12 cellular contexts compared by ENCODE assay signal in the genomic region with DNA sequence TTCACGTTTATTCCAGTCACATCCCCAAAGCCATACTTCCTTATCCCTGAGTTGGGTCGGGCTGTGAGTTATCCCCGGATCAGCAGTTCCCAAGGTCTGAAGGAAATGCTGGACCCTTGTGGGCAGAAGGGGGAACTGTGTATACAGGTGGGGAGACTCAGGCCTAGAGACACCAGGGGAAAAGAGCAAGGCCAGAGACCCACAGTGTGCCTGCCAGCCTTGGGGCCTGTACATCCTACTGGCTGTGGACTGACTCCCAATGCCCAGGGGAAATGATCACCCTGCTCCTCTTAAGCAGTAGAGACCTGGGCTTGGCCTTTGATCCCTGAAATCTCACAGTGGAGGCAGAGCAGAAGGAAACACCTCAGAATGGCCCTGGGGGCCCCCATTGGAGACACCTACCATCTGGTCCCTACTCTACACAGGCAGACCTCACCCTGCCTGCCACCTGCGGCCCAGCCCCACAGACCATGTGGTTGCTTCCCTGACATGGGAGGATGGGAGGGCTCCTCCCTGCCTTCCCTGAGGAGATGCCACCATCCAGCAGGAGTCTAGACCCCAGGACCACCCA. TPM values are rescaled to one million over a fixed set of nuclear protein-coding genes. Genes with fewer than 3 reads are reported as not detected.
A peak's percentile ranks its signal among the peaks of the same experiment; 100 is the strongest.
DNase-seq lines count a peak whose midpoint lies in the region; ATAC-seq, FAIRE-seq and TF ChIP-seq lines count a peak whose summit lies in the region.
"Had no signal": no experiment of that assay in that cellular context is flagged by ENCODE, and none has a peak within 500 bp of the region (broad histone marks: within the 10 kb centered on the region; RNA-seq: fewer than 3 reads in every experiment).

No MANE protein-coding gene starts in this region.

- peaks cover 0 to 5% (median 0%) of the 10 kb centered on the region in 3 donors for H3K27me3 Mint-ChIP-seq in naive B cell

- no peak for FAIRE-seq in D721Med (lab: Jason Lieb, UNC)

- intact Hi-C loops in colonic mucosa (cut with DNase I) = loop anchor here (5.0 kb wide), 1 partner anchor 41 kb away; no protein-coding TSS in a partner anchor

- no peaks in the 10 kb centered on the region for H3K27me3 ChIP-seq in colonic mucosa

- peaks cover 0 to under 1% (median 0%) of the 10 kb centered on the region in 7 donors for H3K9me3 Mint-ChIP-seq in naive B cell

- peak overlapping the region; percentile 66 to 98 (median 94) for H3K4me3 Mint-ChIP-seq in naive B cell

- peaks cover 15 to 22% (median 15%) of the 10 kb centered on the region in 3 donors for H3K4me1 Mint-ChIP-seq in naive B cell

- no peak for TF ChIP-seq CTCF in 22Rv1 (IDR thresholded peaks at IDR 0.05)
- no peak for TF ChIP-seq CTCF in colonic mucosa (IDR thresholded peaks at IDR 0.05)
- no peak for TF ChIP-seq CTCF in D721Med (IDR thresholded peaks at IDR 0.05; ENCODE audit: insufficient read depth, missing control alignments)

- DNase-seq in HK-2 (ENCODE audit: unreplicated experiment) (peak; percentile 21), colonic mucosa (peak; percentile 40), naive B cell (no peak), D721Med (ENCODE audit: insufficient read length, low spot score) (no peak), OCI-M2 (lab: John Stamatoyannopoulos, UW; ENCODE audit: unreplicated experiment) (no peak)
- DNase-seq: activated effector memory CD4-positive, alpha-beta T cell treated with Interleukin-2 at 50 U/mL for 16 hours; midbrain; NCI-H446 had no signal

- no peaks in the 10 kb centered on the region for H3K9me3 ChIP-seq in colonic mucosa

- H3K27ac ChIP-seq in 22Rv1 (peak overlapping the region; percentile 77), colonic mucosa (peak overlapping the region; percentile 85)

- no peaks in the 10 kb centered on the region for H3K36me3 Mint-ChIP-seq in naive B cell

- H3K36me3 ChIP-seq in colonic mucosa = no peaks in the 10 kb centered on the region

- H3K27ac Mint-ChIP-seq in naive B cell = peak overlapping the region in 1 of 6 donors; percentile 79

- H3K4me1 ChIP-seq in colonic mucosa = no peaks in the 10 kb centered on the region

- ATAC-seq in naive B cell (ENCODE audit: low read depth in 2 of 2) (no peak), HG03175 (IDR thresholded peaks at IDR 0.05; ENCODE audit: unreplicated experiment) (no peak), GM19023 (IDR thresholded peaks at IDR 0.05; ENCODE audit: unreplicated experiment) (no peak)

- peak overlapping the region; percentile 60 for H3K4me3 ChIP-seq in colonic mucosa

- H3K9ac ChIP-seq in colonic mucosa (ENCODE audit: low read depth in 2 of 2, low read length in 2 of 2) = peak overlapping the region; percentile 71 to 96

RNA-seq across cellular contexts. Expression of a gene that starts 1.3 kb away (rescaled TPM):
- 10 to 100 TPM; 27.1 to 61.7 TPM for total RNA-seq in colonic mucosa
- 10 to 100 TPM; 31.1 to 54.8 (median 42.9) TPM for polyA plus RNA-seq in naive B cell (ENCODE audit: low read depth in 6 of 6)

RNA-seq across cellular contexts. Expression of a gene that starts 16.7 kb away (rescaled TPM):
- 10 to 100 TPM; 18.3 to 18.4 TPM for total RNA-seq in colonic mucosa
- polyA plus RNA-seq in naive B cell (ENCODE audit: low read depth in 6 of 6) = under 1 TPM in 1 of 6 donors, not detected in 5; 0.26 TPM

RNA-seq across cellular contexts. Expression of a gene that starts 25.0 kb away (rescaled TPM):
- 100 to 1,000 TPM; 152 to 159 TPM for total RNA-seq in colonic mucosa
- 1 to 10 TPM in 1 of 6 donors, under 1 TPM in 2, not detected in 3; 0.27 to 1.0 (median 0.79) TPM for polyA plus RNA-seq in naive B cell (ENCODE audit: low read depth in 6 of 6)

RNA-seq across cellular contexts. Expression of a gene that starts 34.2 kb away (rescaled TPM):
- under 1 TPM; 0.57 to 0.88 TPM for total RNA-seq in colonic mucosa
- not detected for polyA plus RNA-seq in naive B cell (ENCODE audit: low read depth in 6 of 6)
- total RNA-seq: ureter had no signal

RNA-seq across cellular contexts. Expression of a gene that starts 53.9 kb away (rescaled TPM):
- 10 to 100 TPM; 28.1 to 32.3 TPM for total RNA-seq in colonic mucosa
- 10 to 100 TPM; 16.3 to 26.6 (median 20.9) TPM for polyA plus RNA-seq in naive B cell (ENCODE audit: low read depth in 6 of 6)

Comparison
In these comparisons a context has a peak if more than half of its experiments do, and no peak if none do; other contexts are left out.
1. DNase-seq: peak in HK-2 (single experiment) and colonic mucosa (single experiment); none in naive B cell (single experiment), D721Med (single experiment) and OCI-M2 (single experiment).